ENCODE assay signal across 21 cellular contexts in genomic region chr5:99334936-99335335, GRCh38.
DNase-seq lines count a peak whose midpoint lies in the region; ATAC-seq, FAIRE-seq and TF ChIP-seq lines count a peak whose summit lies in the region.
"Had no signal": no experiment of that assay in that cellular context is flagged by ENCODE, and none has a peak within 500 bp of the region (broad histone marks: within the 10 kb centered on the region; RNA-seq: fewer than 3 reads in every experiment).

No MANE protein-coding gene starts in this region.

- no peak overlapping the region for H3K18ac ChIP-seq in trophoblast cell (ENCODE audit: low read length)

- no peak overlapping the region for H3K27ac Mint-ChIP-seq in stimulated activated memory B cell treated with anti-CD40 and anti-IgM and Interleukin-4, amounts not matched to agents 10 μg/mL and 1 μg/mL and 100 μg/mL, for 72 hours
- H3K27ac Mint-ChIP-seq: B cell; CD4-positive, CD25-positive, alpha-beta regulatory T cell; CD8-positive, alpha-beta T cell; HFFc6 had no signal

- H3K27ac ChIP-seq in trophoblast cell (ENCODE audit: low read depth, low read length), result no peak overlapping the region
- no peak overlapping the region for H3K27ac ChIP-seq in sigmoid colon
- H3K27ac ChIP-seq: 22Rv1, BLaER1, C4-2B, GM23248 had no signal

- no peaks in the 10 kb centered on the region for H3K79me1 ChIP-seq in trophoblast cell (ENCODE audit: low read length)

- H3K27me3 ChIP-seq in trophoblast cell (ENCODE audit: insufficient read depth, low read length) (no peaks in the 10 kb centered on the region), sigmoid colon (no peaks in the 10 kb centered on the region)
- H3K27me3 ChIP-seq: BLaER1 had no signal

- H3K4me1 ChIP-seq in trophoblast cell (ENCODE audit: control insufficient read depth in 1 of 2, insufficient read depth in 2 of 2, low read length in 2 of 2) (no peaks in the 10 kb centered on the region), sigmoid colon (no peaks in the 10 kb centered on the region)
- H3K4me1 ChIP-seq: BLaER1, Caco-2 had no signal

- H2BK120ac ChIP-seq in trophoblast cell (ENCODE audit: insufficient read depth, low read length, poor library complexity), result no peak overlapping the region

- peaks cover 6% of the 10 kb centered on the region for H3K9me3 Mint-ChIP-seq in stimulated activated memory B cell treated with anti-CD40 and anti-IgM and Interleukin-4, amounts not matched to agents 10 μg/mL and 1 μg/mL and 100 μg/mL, for 72 hours

- H2AK5ac ChIP-seq in trophoblast cell (ENCODE audit: low read length), result no peak overlapping the region

- no peak overlapping the region for H3K14ac ChIP-seq in trophoblast cell (ENCODE audit: low read length)

- H3K4me3 ChIP-seq in trophoblast cell (ENCODE audit: low read depth, low read length), result peak overlapping the region; percentile 25
- no peak overlapping the region for H3K4me3 ChIP-seq in sigmoid colon
- H3K4me3 ChIP-seq: BLaER1, GM23248, HAP-1 had no signal

- WGBS in trophoblast cell (ENCODE audit: extremely low coverage, insufficient coverage, insufficient read length), result no CpG with 5 or more reads among the region's 2 CpGs
- 86 to 89% methylated on average over 2 of the region's 2 CpGs for WGBS in sigmoid colon, 2 donors

- TF ChIP-seq POLR2A in sigmoid colon (IDR thresholded peaks at IDR 0.05), result no peak

- no peaks in the 10 kb centered on the region for H3K36me3 Mint-ChIP-seq in stimulated activated memory B cell treated with anti-CD40 and anti-IgM and Interleukin-4, amounts not matched to agents 10 μg/mL and 1 μg/mL and 100 μg/mL, for 72 hours
- H3K36me3 Mint-ChIP-seq: CD4-positive, CD25-positive, alpha-beta regulatory T cell; CD8-positive, alpha-beta T cell had no signal

- TF ChIP-seq CTCF in sigmoid colon (IDR thresholded peaks at IDR 0.05), result no peak

- FAIRE-seq in GM19239 (lab: Jason Lieb, UNC), result no peak
- FAIRE-seq: A204.1, G401.6, GM12892 had no signal

- no peaks in the 10 kb centered on the region for H3K27me3 Mint-ChIP-seq in stimulated activated memory B cell treated with anti-CD40 and anti-IgM and Interleukin-4, amounts not matched to agents 10 μg/mL and 1 μg/mL and 100 μg/mL, for 72 hours
- H3K27me3 Mint-ChIP-seq: B cell; CD4-positive, CD25-positive, alpha-beta regulatory T cell had no signal

- no peak overlapping the region for H3K4me2 ChIP-seq in trophoblast cell (ENCODE audit: low read length)
- H3K4me2 ChIP-seq: BLaER1 had no signal

- H4K8ac ChIP-seq in trophoblast cell (ENCODE audit: low read depth, low read length), result no peak overlapping the region

- H3K4ac ChIP-seq in trophoblast cell (ENCODE audit: low read depth, low read length), result no peak overlapping the region

- no peaks in the 10 kb centered on the region for H3K4me1 Mint-ChIP-seq in stimulated activated memory B cell treated with anti-CD40 and anti-IgM and Interleukin-4, amounts not matched to agents 10 μg/mL and 1 μg/mL and 100 μg/mL, for 72 hours
- H3K4me1 Mint-ChIP-seq: B cell; CD4-positive, CD25-positive, alpha-beta regulatory T cell had no signal

- H3K4me3 Mint-ChIP-seq in stimulated activated memory B cell treated with anti-CD40 and anti-IgM and Interleukin-4, amounts not matched to agents 10 μg/mL and 1 μg/mL and 100 μg/mL, for 72 hours, result no peak overlapping the region
- H3K4me3 Mint-ChIP-seq: B cell; CD4-positive, CD25-positive, alpha-beta regulatory T cell; CD8-positive, alpha-beta T cell; HFFc6 had no signal

- intact Hi-C loops in sigmoid colon (cut with DNase I), result no loop called here

- H4K91ac ChIP-seq in trophoblast cell (ENCODE audit: low read depth, low read length), result no peak overlapping the region

- no peak overlapping the region for H3K23ac ChIP-seq in trophoblast cell (ENCODE audit: low read length)

- DNase-seq in NCI-H510A treated with DMSO at 0.1 percent for 48 hours (lab: John Stamatoyannopoulos, UW), result peak; percentile 18
- no peak for DNase-seq in NCI-H510A (lab: John Stamatoyannopoulos, UW)
- DNase-seq in trophoblast cell, result no peak
- DNase-seq in GM19239 (ENCODE audit: insufficient read length, low spot score), result no peak
- DNase-seq in sigmoid colon, result no peak
- DNase-seq: Caco-2; CD4-positive, CD25-positive, alpha-beta regulatory T cell; CD8-positive, alpha-beta T cell; DMS153; DND-41; GM23248; HFFc6 had no signal

- no peak overlapping the region for H2BK5ac ChIP-seq in trophoblast cell (ENCODE audit: low read depth, low read length, poor library complexity)

- no peaks in the 10 kb centered on the region for H3K36me3 ChIP-seq in trophoblast cell (ENCODE audit: control insufficient read depth in 1 of 2, insufficient read depth in 2 of 2, low read length in 2 of 2)
- no peaks in the 10 kb centered on the region for H3K36me3 ChIP-seq in sigmoid colon
- H3K36me3 ChIP-seq: BLaER1, HAP-1 had no signal

- no peaks in the 10 kb centered on the region for H3K9me3 ChIP-seq in trophoblast cell (ENCODE audit: insufficient read depth, low read depth, low read length)
- H3K9me3 ChIP-seq in sigmoid colon, result peaks cover 0 to 4% (median 0%) of the 10 kb centered on the region in 4 donors
- H3K9me3 ChIP-seq: BLaER1, HAP-1 had no signal

- H2AFZ ChIP-seq in trophoblast cell (ENCODE audit: insufficient read depth, low read length, poor library complexity), result no peak overlapping the region
- H2AFZ ChIP-seq: GM23248 had no signal

- TF ChIP-seq EP300 in sigmoid colon (IDR thresholded peaks at IDR 0.05), result no peak

- peak; percentile 34 for ATAC-seq in stimulated activated memory B cell treated with anti-CD40 and anti-IgM and Interleukin-4, amounts not matched to agents 10 μg/mL and 1 μg/mL and 100 μg/mL, for 72 hours
- ATAC-seq: CD8-positive, alpha-beta T cell had no signal

- H2BK12ac ChIP-seq in trophoblast cell (ENCODE audit: low read length), result no peak overlapping the region

- no peaks in the 10 kb centered on the region for H3K79me2 ChIP-seq in trophoblast cell (ENCODE audit: control insufficient read depth, insufficient read depth, low read length, poor library complexity)

- no peak overlapping the region for H3K9ac ChIP-seq in trophoblast cell (ENCODE audit: low read length)
- H3K9ac ChIP-seq: BLaER1, GM23248 had no signal

- no peak overlapping the region for H4K12ac ChIP-seq in trophoblast cell (ENCODE audit: low read depth, low read length)
